Comparison of ENCODE assay signal across 20 cellular contexts in the genomic region with DNA sequence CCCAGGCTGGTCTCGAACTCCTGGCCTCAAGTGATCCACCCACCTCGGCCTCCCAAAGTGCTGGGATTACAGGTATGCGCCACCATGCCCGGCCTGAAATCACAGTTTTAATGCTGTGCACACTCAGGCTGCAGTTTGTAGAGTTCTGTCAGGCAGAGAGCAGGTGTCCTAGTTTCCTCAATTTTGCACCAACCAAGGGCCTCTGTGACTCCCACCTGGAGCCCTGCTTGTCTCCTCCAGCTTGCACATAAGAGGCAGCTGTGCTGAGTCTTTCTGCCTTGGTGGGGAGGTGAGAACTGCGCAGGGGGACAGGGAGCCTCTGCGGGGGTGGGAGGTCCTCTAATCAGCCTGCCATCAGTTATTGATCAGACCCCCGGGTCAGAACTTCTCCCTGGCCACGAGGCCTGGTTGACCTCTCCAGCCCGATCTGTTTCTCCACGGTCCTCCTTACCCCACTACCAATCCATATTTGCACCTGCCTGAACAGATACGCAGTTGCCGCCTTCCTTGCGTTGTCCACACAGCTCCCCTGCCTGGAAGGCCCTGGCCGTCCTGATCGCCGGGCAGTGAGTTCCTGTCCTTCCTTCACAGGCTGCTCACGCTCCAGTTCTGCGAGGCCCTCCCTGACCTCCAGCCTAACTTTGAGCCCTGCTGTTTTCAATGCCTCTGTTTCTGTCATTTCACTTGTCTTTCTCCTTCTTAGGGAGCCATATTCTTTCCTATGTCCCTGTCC. TPM values are rescaled to one million over a fixed set of nuclear protein-coding genes. Genes with fewer than 3 reads are reported as not detected.
DNase-seq lines count a peak whose midpoint lies in the region; ATAC-seq, FAIRE-seq and TF ChIP-seq lines count a peak whose summit lies in the region.
"Had no signal": no experiment of that assay in that cellular context is flagged by ENCODE, and none has a peak within 500 bp of the region (broad histone marks: within the 10 kb centered on the region; RNA-seq: fewer than 3 reads in every experiment).

No MANE protein-coding gene starts in this region.

- in situ Hi-C loops in HepG2 (cut with HindIII; ENCODE audit: extremely low pct_ligation_motif_present, low pct_unique_long_range_greater_than_20kb) = no loop called here

- CTCF ChIA-PET in activated CD8-positive, alpha-beta T cell treated with anti-CD3 and anti-CD28 coated beads, Interleukin-2, amount 10 ng/mL, durations not matched to agents 7 days and 5 days (lab: Charles Lee) = no interaction called here
- CTCF ChIA-PET in activated CD8-positive, alpha-beta T cell treated with anti-CD3 and anti-CD28 coated beads for 36 hours (lab: Charles Lee) = no interaction called here
- CTCF ChIA-PET in OCI-LY7 (lab: Charles Lee; ENCODE audit: unreplicated experiment) = no interaction called here
- CTCF ChIA-PET in HepG2 (lab: Yijun Ruan, JAX; ENCODE audit: low intra/inter-chr PET ratio, low total read pairs) = no interaction called here

- no peak for TF ChIP-seq POLR2A in HepG2 (IDR thresholded peaks at IDR 0.05; ENCODE audit: insufficient read depth in 1 of 2, low read depth in 2 of 2, low read length in 2 of 2)

- H3K9ac ChIP-seq in HepG2 (ENCODE audit: insufficient read depth, low read depth, low read length) (no peak overlapping the region), endodermal cell (ENCODE audit: extremely low read depth, low read length, poor library complexity, severe bottlenecking) (no peak overlapping the region)
- H3K9ac ChIP-seq: SK-N-SH had no signal

- TF ChIP-seq CTCF in activated CD8-positive, alpha-beta T cell treated with anti-CD3 and anti-CD28 coated beads for 36 hours (IDR thresholded peaks at IDR 0.05) = no peak
- TF ChIP-seq CTCF in OCI-LY7 (conservative IDR thresholded peaks at IDR 0.05; ENCODE audit: low read length) = no peak
- no peak for TF ChIP-seq CTCF in HepG2 (CRISPR knock-in tag; IDR thresholded peaks at IDR 0.05)
- TF ChIP-seq CTCF in endodermal cell (conservative IDR thresholded peaks at IDR 0.05) = no peak

- no peaks in the 10 kb centered on the region for H3K36me3 Mint-ChIP-seq in activated CD8-positive, alpha-beta T cell treated with anti-CD3 and anti-CD28 coated beads, Interleukin-2, amount 10 ng/mL, durations not matched to agents 7 days and 5 days (ENCODE audit: low read depth)
- no peaks in the 10 kb centered on the region for H3K36me3 Mint-ChIP-seq in activated CD8-positive, alpha-beta T cell treated with anti-CD3 and anti-CD28 coated beads for 36 hours (ENCODE audit: low read depth)
- peaks cover 6% of the 10 kb centered on the region for H3K36me3 Mint-ChIP-seq in stimulated activated memory B cell treated with anti-CD40 and anti-IgM and Interleukin-4, amounts not matched to agents 10 μg/mL and 1 μg/mL and 100 μg/mL, for 72 hours
- no peaks in the 10 kb centered on the region for H3K36me3 Mint-ChIP-seq in endodermal cell (ENCODE audit: low read depth)
- H3K36me3 Mint-ChIP-seq: CD4-positive, alpha-beta memory T cell had no signal

- FAIRE-seq in HepG2 (lab: Jason Lieb, UNC) = no peak
- FAIRE-seq: H1 had no signal

- H2AFZ ChIP-seq in OCI-LY7 (ENCODE audit: low read length) = peak overlapping the region; percentile 60
- H2AFZ ChIP-seq in HepG2 (ENCODE audit: low read length) = no peak overlapping the region

- H3K4me3 ChIP-seq in OCI-LY7 (ENCODE audit: low read depth, low read length, poor library complexity, severe bottlenecking) (no peak overlapping the region), HepG2 (replicated peaks in 1 of 3; ENCODE audit: insufficient read depth in 1 of 3, low read depth in 2 of 3, low read length in 3 of 3) (no peak overlapping the region), endodermal cell (ENCODE audit: low read length) (no peak overlapping the region)

- H3K4me2 ChIP-seq in OCI-LY7 (ENCODE audit: low read length) = peak overlapping the region; percentile 55
- peak overlapping the region; percentile 34 for H3K4me2 ChIP-seq in HepG2 (ENCODE audit: low read depth, low read length)
- H3K4me2 ChIP-seq: SK-N-SH had no signal

- H3K9me3 ChIP-seq in OCI-LY7 (ENCODE audit: low read length) (no peaks in the 10 kb centered on the region), HepG2 (ENCODE audit: low read length) (no peaks in the 10 kb centered on the region), endodermal cell (ENCODE audit: control insufficient read depth, low read length) (no peaks in the 10 kb centered on the region)
- H3K9me3 ChIP-seq: SK-N-SH had no signal

- ATAC-seq in activated CD8-positive, alpha-beta T cell treated with anti-CD3 and anti-CD28 coated beads, Interleukin-2, amount 10 ng/mL, durations not matched to agents 7 days and 5 days = no peak
- no peak for ATAC-seq in activated CD8-positive, alpha-beta T cell treated with anti-CD3 and anti-CD28 coated beads for 36 hours
- ATAC-seq in HepG2 = peak; percentile 61
- ATAC-seq in stimulated activated memory B cell treated with anti-CD40 and anti-IgM and Interleukin-4, amounts not matched to agents 10 μg/mL and 1 μg/mL and 100 μg/mL, for 72 hours = no peak

- H3K79me2 ChIP-seq in OCI-LY7 (ENCODE audit: insufficient read depth, low read depth, low read length) (no peaks in the 10 kb centered on the region), HepG2 (ENCODE audit: insufficient read depth, low read length) (no peaks in the 10 kb centered on the region)

- no peaks in the 10 kb centered on the region for H3K9me2 ChIP-seq in OCI-LY7 (ENCODE audit: insufficient read depth, low read length)
- H3K9me2 ChIP-seq: SK-N-SH had no signal

- H3K36me3 ChIP-seq in OCI-LY7 (ENCODE audit: insufficient read depth, low read length) = no peaks in the 10 kb centered on the region
- H3K36me3 ChIP-seq in HepG2 (replicated peaks in 1 of 2; ENCODE audit: control insufficient read depth in 1 of 2, insufficient read depth in 2 of 2, low read length in 2 of 2) = no peaks in the 10 kb centered on the region
- H3K36me3 ChIP-seq in endodermal cell (ENCODE audit: control insufficient read depth, insufficient read depth, low read length) = no peaks in the 10 kb centered on the region

- H3K4me3 Mint-ChIP-seq in activated CD8-positive, alpha-beta T cell treated with anti-CD3 and anti-CD28 coated beads, Interleukin-2, amount 10 ng/mL, durations not matched to agents 7 days and 5 days = no peak overlapping the region
- H3K4me3 Mint-ChIP-seq in activated CD8-positive, alpha-beta T cell treated with anti-CD3 and anti-CD28 coated beads for 36 hours = no peak overlapping the region
- H3K4me3 Mint-ChIP-seq in stimulated activated memory B cell treated with anti-CD40 and anti-IgM and Interleukin-4, amounts not matched to agents 10 μg/mL and 1 μg/mL and 100 μg/mL, for 72 hours = no peak overlapping the region
- H3K4me3 Mint-ChIP-seq in endodermal cell = no peak overlapping the region
- H3K4me3 Mint-ChIP-seq: CD4-positive, alpha-beta memory T cell had no signal

- no peak for TF ChIP-seq EP300 in HepG2 (IDR thresholded peaks at IDR 0.05; ENCODE audit: low read depth in 2 of 2, low read length in 2 of 2)
- no peak for TF ChIP-seq EP300 in HepG2 (CRISPR knock-in tag; IDR thresholded peaks at IDR 0.05; ENCODE audit: borderline replicate concordance)

- no peak for DNase-seq in activated CD8-positive, alpha-beta T cell treated with anti-CD3 and anti-CD28 coated beads, Interleukin-2, amount 10 ng/mL, durations not matched to agents 7 days and 5 days
- no peak for DNase-seq in activated CD8-positive, alpha-beta T cell treated with anti-CD3 and anti-CD28 coated beads for 36 hours
- peak; percentile 79 for DNase-seq in OCI-LY7 (ENCODE audit: low spot score)
- no peak for DNase-seq in HepG2 (ENCODE audit: low spot score)
- no peak for DNase-seq in middle frontal gyrus (ENCODE audit: extremely low spot score, low spot score)
- no peak for DNase-seq in NCI-H1930 (lab: John Stamatoyannopoulos, UW)
- DNase-seq in endodermal cell = no peak
- DNase-seq: CD4-positive, alpha-beta memory T cell; DMS153; NCI-H1092; NCI-H146; NCI-H2081; NCI-H2171 treated with DMSO at 0.1 percent for 48 hours; NCI-H510A; NCI-H774; SHP77 treated with DMSO at 0.1 percent for 48 hours; SK-N-SH had no signal

- H3K27ac ChIP-seq in OCI-LY7 (ENCODE audit: low read depth, low read length, poor library complexity, severe bottlenecking) = peak overlapping the region; percentile 71
- no peak overlapping the region for H3K27ac ChIP-seq in HepG2 (ENCODE audit: extremely low read length, insufficient read depth, low read length)
- no peak overlapping the region for H3K27ac ChIP-seq in endodermal cell (ENCODE audit: low read depth, low read length)
- H3K27ac ChIP-seq: 22Rv1 had no signal

- H3K27me3 Mint-ChIP-seq in activated CD8-positive, alpha-beta T cell treated with anti-CD3 and anti-CD28 coated beads, Interleukin-2, amount 10 ng/mL, durations not matched to agents 7 days and 5 days (ENCODE audit: low read depth) = no peaks in the 10 kb centered on the region
- H3K27me3 Mint-ChIP-seq in activated CD8-positive, alpha-beta T cell treated with anti-CD3 and anti-CD28 coated beads for 36 hours = no peaks in the 10 kb centered on the region
- H3K27me3 Mint-ChIP-seq in stimulated activated memory B cell treated with anti-CD40 and anti-IgM and Interleukin-4, amounts not matched to agents 10 μg/mL and 1 μg/mL and 100 μg/mL, for 72 hours = no peaks in the 10 kb centered on the region
- H3K27me3 Mint-ChIP-seq in endodermal cell (ENCODE audit: insufficient read depth) = no peaks in the 10 kb centered on the region
- H3K27me3 Mint-ChIP-seq: CD4-positive, alpha-beta memory T cell had no signal

- POLR2A ChIA-PET in activated CD8-positive, alpha-beta T cell treated with anti-CD3 and anti-CD28 coated beads, Interleukin-2, amount 10 ng/mL, durations not matched to agents 7 days and 5 days (lab: Charles Lee) = no interaction called here
- POLR2A ChIA-PET in activated CD8-positive, alpha-beta T cell treated with anti-CD3 and anti-CD28 coated beads for 36 hours (lab: Charles Lee) = no interaction called here
- POLR2A ChIA-PET in OCI-LY7 (lab: Charles Lee) (no interaction called here), HepG2 (lab: Yijun Ruan, JAX) (interaction anchor here (1.9 kb wide), 1 partner anchor 67 kb away, joined by 6 read pairs; no protein-coding TSS in a partner anchor)

- BruUV-seq in OCI-LY7 (replicated peaks; lab: Mats Ljungman, UMichigan) (no TSS peak), HepG2 (replicated peaks; lab: Mats Ljungman, UMichigan) (no TSS peak)

- H3K27ac Mint-ChIP-seq in activated CD8-positive, alpha-beta T cell treated with anti-CD3 and anti-CD28 coated beads, Interleukin-2, amount 10 ng/mL, durations not matched to agents 7 days and 5 days = peak overlapping the region; percentile 53
- H3K27ac Mint-ChIP-seq in activated CD8-positive, alpha-beta T cell treated with anti-CD3 and anti-CD28 coated beads for 36 hours = no peak overlapping the region
- H3K27ac Mint-ChIP-seq in stimulated activated memory B cell treated with anti-CD40 and anti-IgM and Interleukin-4, amounts not matched to agents 10 μg/mL and 1 μg/mL and 100 μg/mL, for 72 hours = peak overlapping the region; percentile 90
- H3K27ac Mint-ChIP-seq in endodermal cell = no peak overlapping the region

- TF ChIP-seq RAD21 in HepG2 (CRISPR knock-in tag; IDR thresholded peaks at IDR 0.05) = no peak

- no peaks in the 10 kb centered on the region for H3K9me3 Mint-ChIP-seq in activated CD8-positive, alpha-beta T cell treated with anti-CD3 and anti-CD28 coated beads, Interleukin-2, amount 10 ng/mL, durations not matched to agents 7 days and 5 days (ENCODE audit: insufficient read depth)
- H3K9me3 Mint-ChIP-seq in activated CD8-positive, alpha-beta T cell treated with anti-CD3 and anti-CD28 coated beads for 36 hours = no peaks in the 10 kb centered on the region
- peaks cover 6% of the 10 kb centered on the region for H3K9me3 Mint-ChIP-seq in stimulated activated memory B cell treated with anti-CD40 and anti-IgM and Interleukin-4, amounts not matched to agents 10 μg/mL and 1 μg/mL and 100 μg/mL, for 72 hours
- no peaks in the 10 kb centered on the region for H3K9me3 Mint-ChIP-seq in endodermal cell

- H3K4me1 Mint-ChIP-seq in activated CD8-positive, alpha-beta T cell treated with anti-CD3 and anti-CD28 coated beads, Interleukin-2, amount 10 ng/mL, durations not matched to agents 7 days and 5 days (ENCODE audit: low read depth) = peaks cover 23% of the 10 kb centered on the region
- peaks cover 5% of the 10 kb centered on the region for H3K4me1 Mint-ChIP-seq in activated CD8-positive, alpha-beta T cell treated with anti-CD3 and anti-CD28 coated beads for 36 hours (ENCODE audit: low read depth)
- H3K4me1 Mint-ChIP-seq in stimulated activated memory B cell treated with anti-CD40 and anti-IgM and Interleukin-4, amounts not matched to agents 10 μg/mL and 1 μg/mL and 100 μg/mL, for 72 hours = peaks cover 49% of the 10 kb centered on the region
- H3K4me1 Mint-ChIP-seq in endodermal cell = no peaks in the 10 kb centered on the region

- 43% methylated on average over 16 of the region's 18 CpGs for WGBS in HepG2 (ENCODE audit: low lambda C conversion rate)
- 93% methylated on average over 12 to 18 of the region's 18 CpGs for WGBS in endodermal cell (ENCODE audit: insufficient coverage in 1 of 2, insufficient read length in 1 of 2), 2 experiments

- H4K20me1 ChIP-seq in OCI-LY7 (ENCODE audit: insufficient read depth, low read length) = no peaks in the 10 kb centered on the region
- H4K20me1 ChIP-seq in HepG2 (ENCODE audit: insufficient read depth, low read length) = no peaks in the 10 kb centered on the region

- H3K4me1 ChIP-seq in OCI-LY7 (ENCODE audit: insufficient read depth, low read length, poor library complexity, severe bottlenecking) = peaks cover 50% of the 10 kb centered on the region
- peaks cover 36% of the 10 kb centered on the region for H3K4me1 ChIP-seq in HepG2 (ENCODE audit: insufficient read depth, low read length)
- H3K4me1 ChIP-seq in endodermal cell (ENCODE audit: control insufficient read depth, insufficient read depth, low read length) = no peaks in the 10 kb centered on the region

- intact Hi-C loops in activated CD8-positive, alpha-beta T cell treated with anti-CD3 and anti-CD28 coated beads for 36 hours (cut with micrococcal nuclease) = no loop called here
- intact Hi-C loops in OCI-LY7 (cut with micrococcal nuclease; ENCODE audit: unreplicated experiment) = loop anchor here (5.0 kb wide), 1 partner anchor 46 kb away; a partner anchor contains a TSS
- intact Hi-C loops in HepG2 (cut with micrococcal nuclease; ENCODE audit: unreplicated experiment) = no loop called here

- peaks cover 2 to 12% of the 10 kb centered on the region in 2 experiments; a peak in 4 of 5 replicates for H3K27me3 ChIP-seq in HepG2 (ENCODE audit: control insufficient read depth in 1 of 2, insufficient read depth in 2 of 2, low read length in 2 of 2)
- H3K27me3 ChIP-seq in endodermal cell (ENCODE audit: control insufficient read depth, insufficient read depth, low read length, poor library complexity, severe bottlenecking) = no peaks in the 10 kb centered on the region

RNA-seq across cellular contexts. Expression of a gene that starts 48.1 kb away (rescaled TPM):
- total RNA-seq in activated CD8-positive, alpha-beta T cell treated with anti-CD3 and anti-CD28 coated beads, Interleukin-2, amount 10 ng/mL, durations not matched to agents 7 days and 5 days = 10 to 100 TPM; 14.9 to 15.6 TPM
- 10 to 100 TPM; 13.3 to 14.3 TPM for total RNA-seq in activated CD8-positive, alpha-beta T cell treated with anti-CD3 and anti-CD28 coated beads for 36 hours
- total RNA-seq in OCI-LY7 (2014; rRNA removed; shearing (Covaris generic)) = 15.7 and 22.8 TPM in 2 replicates
- total RNA-seq in OCI-LY7 (2022) = 18.9 and 23.1 TPM in 2 replicates
- total RNA-seq in HepG2 (2016; rRNA removed; fragmentation: Illumina TruSeq; extraction: Trizol) = 27.9 and 28.6 TPM in 2 replicates
- 12.9 and 14.7 TPM in 2 replicates for total RNA-seq in HepG2 (2016; cell fraction: cytosol; rRNA removed; fragmentation: Illumina TruSeq; extraction: Trizol; ENCODE audit: low read depth)
- 27.3 TPM in 2 replicates for total RNA-seq in HepG2 (2016; cell fraction: insoluble cytoplasmic fraction; rRNA removed; fragmentation: Illumina TruSeq; extraction: Trizol)
- 34.8 and 35.5 TPM in 2 replicates for total RNA-seq in HepG2 (2016; cell fraction: membrane; rRNA removed; fragmentation: Illumina TruSeq; extraction: Trizol)
- 31.3 and 31.4 TPM in 2 replicates for total RNA-seq in HepG2 (2016; cell fraction: nucleus; rRNA removed; fragmentation: Illumina TruSeq; extraction: Trizol)
- 15.4 and 16.0 TPM in 2 replicates for polyA plus RNA-seq in HepG2 (2011; rRNA removed)
- 12.9 and 14.9 TPM in 2 replicates for polyA plus RNA-seq in HepG2 (2011; cell fraction: cytosol; rRNA removed)
- polyA plus RNA-seq in HepG2 (2011; cell fraction: nucleus; rRNA removed) = 15.0 and 21.0 TPM in 2 replicates
- 22.2 and 25.1 TPM in 2 replicates for polyA plus RNA-seq in HepG2 (2012)
- 7.5 TPM in 2 replicates for polyA plus RNA-seq in HepG2 (2016; cell fraction: cytosol; fragmentation: Illumina TruSeq; extraction: Trizol; ENCODE audit: low read depth)
- 29.2 and 30.6 TPM in 2 replicates for polyA plus RNA-seq in HepG2 (2016; cell fraction: insoluble cytoplasmic fraction; fragmentation: Illumina TruSeq; extraction: Trizol; ENCODE audit: low read depth)
- polyA plus RNA-seq in HepG2 (2016; cell fraction: membrane; fragmentation: Illumina TruSeq; extraction: Trizol; ENCODE audit: low read depth) = 18.6 and 19.2 TPM in 2 replicates
- 36.1 and 41.1 TPM in 2 replicates for polyA plus RNA-seq in HepG2 (2016; cell fraction: nucleus; fragmentation: Illumina TruSeq; extraction: Trizol; ENCODE audit: insufficient read depth, low read depth)
- 34.2 and 46.5 TPM in 2 replicates for polyA minus RNA-seq in HepG2 (2011; rRNA and poly(A)+ RNA removed; ENCODE audit: low replicate concordance)
- 16.2 and 16.6 TPM in 2 replicates for polyA minus RNA-seq in HepG2 (2011; cell fraction: cytosol; rRNA and poly(A)+ RNA removed)
- polyA minus RNA-seq in HepG2 (2011; cell fraction: nucleus; rRNA and poly(A)+ RNA removed) = 47.6 and 57.8 TPM in 2 replicates
- total RNA-seq in endodermal cell = 10 to 100 TPM; 32.8 to 37.5 TPM
- 49.0 TPM for polyA plus RNA-seq in endodermal cell (2013, experiment 1 of 2)
- polyA plus RNA-seq in endodermal cell (2013, experiment 2 of 2) = 44.0 TPM

Comparison
In these comparisons a context has a peak if more than half of its experiments do, and no peak if none do; other contexts are left out.
1. H3K27ac Mint-ChIP-seq: peak in activated CD8-positive, alpha-beta T cell treated with anti-CD3 and anti-CD28 coated beads, Interleukin-2, amount 10 ng/mL, durations not matched to agents 7 days and 5 days (single experiment) and stimulated activated memory B cell treated with anti-CD40 and anti-IgM and Interleukin-4, amounts not matched to agents 10 μg/mL and 1 μg/mL and 100 μg/mL, for 72 hours (single experiment); none in activated CD8-positive, alpha-beta T cell treated with anti-CD3 and anti-CD28 coated beads for 36 hours (single experiment) and endodermal cell (single experiment).